ENCODE assay signal across 37 cellular contexts in the genomic region with DNA sequence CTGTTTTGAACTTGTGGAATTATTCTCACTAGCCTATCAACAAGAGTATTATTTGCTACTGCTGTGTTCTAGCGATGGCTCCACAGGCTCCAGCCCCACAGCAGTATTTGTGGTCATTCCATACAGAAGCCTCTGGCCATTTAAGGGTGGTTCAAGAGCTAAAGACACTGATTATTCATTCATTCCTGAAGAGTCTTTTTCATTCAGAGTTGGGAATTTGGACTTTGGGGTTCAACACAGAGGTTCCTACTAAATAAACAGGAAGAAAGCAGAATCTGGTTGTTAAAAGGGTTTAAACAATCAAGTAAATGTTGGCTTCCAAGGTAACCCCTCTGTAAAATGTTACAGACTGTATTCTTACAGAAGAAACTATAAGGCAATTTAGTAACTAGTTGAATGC. TPM values are rescaled to one million over a fixed set of nuclear protein-coding genes. Genes with fewer than 3 reads are reported as not detected.
DNase-seq lines count a peak whose midpoint lies in the region; ATAC-seq, FAIRE-seq and TF ChIP-seq lines count a peak whose summit lies in the region.
"Had no signal": no experiment of that assay in that cellular context is flagged by ENCODE, and none has a peak within 500 bp of the region (broad histone marks: within the 10 kb centered on the region; RNA-seq: fewer than 3 reads in every experiment).

No MANE protein-coding gene starts in this region.

- ATAC-seq in HepG2 (peak; percentile 80), right lobe of liver (no peak)
- ATAC-seq: A549; CD8-positive, alpha-beta T cell had no signal

- peaks cover 62% of the 10 kb centered on the region for H3K4me1 ChIP-seq in HepG2 (ENCODE audit: insufficient read depth, low read length)
- H3K4me1 ChIP-seq in right lobe of liver, result no peaks in the 10 kb centered on the region
- no peaks in the 10 kb centered on the region for H3K4me1 ChIP-seq in astrocyte (ENCODE audit: insufficient read depth, low read length)
- peaks cover 2 to 19% (median 10%) of the 10 kb centered on the region in 4 donors for H3K4me1 ChIP-seq in liver (ENCODE audit: control insufficient read depth in 4 of 4, insufficient read depth in 4 of 4, low read length in 3 of 4)
- H3K4me1 ChIP-seq in OCI-LY7 (ENCODE audit: insufficient read depth, low read length, poor library complexity, severe bottlenecking), result peaks cover 16% of the 10 kb centered on the region
- H3K4me1 ChIP-seq: BE2C had no signal

- no peaks in the 10 kb centered on the region for H3K9me3 Mint-ChIP-seq in astrocyte (ENCODE audit: unreplicated experiment)
- no peaks in the 10 kb centered on the region for H3K9me3 Mint-ChIP-seq in neural crest cell
- H3K9me3 Mint-ChIP-seq: CD4-positive, alpha-beta memory T cell; CD4-positive, alpha-beta T cell; CD4-positive, CD25-positive, alpha-beta regulatory T cell; CD8-positive, alpha-beta memory T cell; CD8-positive, alpha-beta T cell had no signal

- DNase-seq in HepG2 (ENCODE audit: low spot score) (peak; percentile 95), right lobe of liver (no peak), astrocyte (ENCODE audit: low read depth) (no peak), neural crest cell (ENCODE audit: low read depth, low spot score) (no peak), OCI-LY7 (ENCODE audit: low spot score) (no peak), NCI-H1436 (lab: John Stamatoyannopoulos, UW) (no peak), germinal center (ENCODE audit: low spot score) (no peak)
- DNase-seq: 8988T; ACHN; AML-193; BE2C; C1 segment of cervical spinal cord; Caco-2; Calu3; CD4-positive, alpha-beta memory T cell; CD4-positive, alpha-beta T cell; CD4-positive, CD25-positive, alpha-beta regulatory T cell; CD8-positive, alpha-beta memory T cell; CD8-positive, alpha-beta T cell; COR-L47; DMS 273 treated with DMSO at 0.1 percent for 48 hours; DMS153; DMS53; DMS79; DMS79 treated with DMSO at 0.1 percent for 48 hours; DND-41; EL had no signal

- H3K4me2 ChIP-seq in HepG2 (ENCODE audit: low read depth, low read length) (peak overlapping the region; percentile 55), astrocyte (ENCODE audit: low read length) (no peak overlapping the region), OCI-LY7 (ENCODE audit: low read length) (no peak overlapping the region)
- H3K4me2 ChIP-seq: A549; BLaER1; BLaER1 treated with 17β-estradiol and CSF1 and Interleukin-3, amounts not matched to agents 10 nM and 100 nM had no signal

- H3K9me3 ChIP-seq in HepG2 (ENCODE audit: low read length) (no peaks in the 10 kb centered on the region), right lobe of liver (no peaks in the 10 kb centered on the region), astrocyte (ENCODE audit: insufficient read depth, low read depth, low read length) (no peaks in the 10 kb centered on the region), liver (ENCODE audit: control insufficient read depth in 4 of 4, low read length in 3 of 4) (no peaks in the 10 kb centered on the region), OCI-LY7 (ENCODE audit: low read length) (no peaks in the 10 kb centered on the region)
- H3K9me3 ChIP-seq: A549, BE2C, BLaER1, Caco-2 had no signal

- POLR2A ChIA-PET in HepG2 (lab: Yijun Ruan, JAX), result interaction anchor here (1.0 to 1.2 kb wide), 3 partner anchors 12 to 121 kb away, joined by 3 to 5 read pairs (median 3); no protein-coding TSS in a partner anchor
- POLR2A ChIA-PET in OCI-LY7 (lab: Charles Lee), result no interaction called here

- TF ChIP-seq CTCF in HepG2 (CRISPR knock-in tag; IDR thresholded peaks at IDR 0.05) (no peak), right lobe of liver (IDR thresholded peaks at IDR 0.05) (no peak), astrocyte (IDR thresholded peaks at IDR 0.05; ENCODE audit: insufficient read depth, low read depth, low read length) (no peak), liver (IDR thresholded peaks at IDR 0.05; ENCODE audit: low read depth, low read length, missing input control) (no peak), neural crest cell (conservative IDR thresholded peaks at IDR 0.05) (no peak), OCI-LY7 (conservative IDR thresholded peaks at IDR 0.05; ENCODE audit: low read length) (no peak)

- no peak overlapping the region for H3K27ac Mint-ChIP-seq in astrocyte (ENCODE audit: unreplicated experiment)
- H3K27ac Mint-ChIP-seq in neural crest cell (ENCODE audit: unreplicated experiment), result no peak overlapping the region
- H3K27ac Mint-ChIP-seq: B cell; CD14-positive monocyte; CD4-positive, alpha-beta memory T cell; CD4-positive, alpha-beta T cell; CD4-positive, CD25-positive, alpha-beta regulatory T cell; CD8-positive, alpha-beta memory T cell; CD8-positive, alpha-beta T cell had no signal

- BruUV-seq in HepG2 (replicated peaks; lab: Mats Ljungman, UMichigan), result no TSS peak
- BruUV-seq in OCI-LY7 (replicated peaks; lab: Mats Ljungman, UMichigan), result no TSS peak

- H3K9ac ChIP-seq in HepG2 (ENCODE audit: insufficient read depth, low read depth, low read length) (peak overlapping the region; percentile 49), astrocyte (ENCODE audit: low read length) (no peak overlapping the region), liver (ENCODE audit: low read depth in 1 of 2, low read length in 2 of 2) (no peak overlapping the region)
- H3K9ac ChIP-seq: BLaER1; BLaER1 treated with 17β-estradiol and CSF1 and Interleukin-3, amounts not matched to agents 10 nM and 100 nM had no signal

- H3K79me2 ChIP-seq in HepG2 (ENCODE audit: insufficient read depth, low read length) (peaks cover 18% of the 10 kb centered on the region), astrocyte (ENCODE audit: insufficient read depth, low read length) (no peaks in the 10 kb centered on the region), OCI-LY7 (ENCODE audit: insufficient read depth, low read depth, low read length) (peaks cover 6% of the 10 kb centered on the region)

- intact Hi-C loops in HepG2 (cut with micrococcal nuclease; ENCODE audit: unreplicated experiment), result loop anchor here (1.0 to 5.0 kb wide), 2 partner anchors 97 to 119 kb away; no protein-coding TSS in a partner anchor
- intact Hi-C loops in right lobe of liver (cut with DNase I), result no loop called here
- intact Hi-C loops in OCI-LY7 (cut with micrococcal nuclease; ENCODE audit: unreplicated experiment), result loop anchor here (10.0 kb wide), 1 partner anchor 122 kb away; no protein-coding TSS in a partner anchor

- CTCF ChIA-PET in HepG2 (lab: Yijun Ruan, JAX; ENCODE audit: low intra/inter-chr PET ratio, low total read pairs), result no interaction called here
- CTCF ChIA-PET in OCI-LY7 (lab: Charles Lee; ENCODE audit: unreplicated experiment), result no interaction called here

- 0% methylated on average over 1 of the region's 1 CpG for WGBS in HepG2 (ENCODE audit: low lambda C conversion rate)
- WGBS in right lobe of liver (ENCODE audit: insufficient coverage, low coverage, low lambda C conversion rate, missing lambda C conversion rate), result 42% methylated on average over 1 of the region's 1 CpG
- WGBS in liver, result 53% methylated on average over 1 of the region's 1 CpG

- H3K27me3 Mint-ChIP-seq in astrocyte (ENCODE audit: low read depth, unreplicated experiment), result peaks cover 7% of the 10 kb centered on the region
- H3K27me3 Mint-ChIP-seq in neural crest cell (ENCODE audit: low read depth), result peaks cover 25% of the 10 kb centered on the region
- H3K27me3 Mint-ChIP-seq: B cell; CD4-positive, alpha-beta T cell had no signal

- H3K27ac ChIP-seq in HepG2 (ENCODE audit: extremely low read length, insufficient read depth, low read length) (peak overlapping the region; percentile 82), right lobe of liver (peak overlapping the region in 1 of 3 donors; percentile 38), astrocyte (ENCODE audit: low read depth, low read length) (no peak overlapping the region), liver (ENCODE audit: low read depth in 1 of 2, low read length in 2 of 2) (no peak overlapping the region), OCI-LY7 (ENCODE audit: low read depth, low read length, poor library complexity, severe bottlenecking) (no peak overlapping the region)
- H3K27ac ChIP-seq: 22Rv1; A549; BLaER1; BLaER1 treated with 17β-estradiol and CSF1 and Interleukin-3, amounts not matched to agents 10 nM and 100 nM; C4-2B had no signal

- H4K20me1 ChIP-seq in HepG2 (ENCODE audit: insufficient read depth, low read length) (no peaks in the 10 kb centered on the region), astrocyte (ENCODE audit: insufficient read depth, low read length) (no peaks in the 10 kb centered on the region), OCI-LY7 (ENCODE audit: insufficient read depth, low read length) (no peaks in the 10 kb centered on the region)

- no peaks in the 10 kb centered on the region for H3K4me1 Mint-ChIP-seq in astrocyte (ENCODE audit: low read depth, unreplicated experiment)
- H3K4me1 Mint-ChIP-seq in neural crest cell, result peaks cover 60% of the 10 kb centered on the region

- no peak overlapping the region; a peak in 1 of 6 replicates for H3K4me3 ChIP-seq in HepG2 (replicated peaks in 1 of 3; ENCODE audit: insufficient read depth in 1 of 3, low read depth in 2 of 3, low read length in 3 of 3)
- no peak overlapping the region for H3K4me3 ChIP-seq in right lobe of liver
- no peak overlapping the region for H3K4me3 ChIP-seq in astrocyte (ENCODE audit: insufficient read depth, low read depth, low read length)
- H3K4me3 ChIP-seq in liver (ENCODE audit: low read depth in 1 of 3, low read length in 3 of 3), result no peak overlapping the region
- H3K4me3 ChIP-seq in OCI-LY7 (ENCODE audit: low read depth, low read length, poor library complexity, severe bottlenecking), result no peak overlapping the region
- H3K4me3 ChIP-seq: A549; BLaER1; BLaER1 treated with 17β-estradiol and CSF1 and Interleukin-3, amounts not matched to agents 10 nM and 100 nM had no signal

- H2AFZ ChIP-seq in HepG2 (ENCODE audit: low read length) (no peak overlapping the region), astrocyte (ENCODE audit: low read depth, low read length) (no peak overlapping the region), OCI-LY7 (ENCODE audit: low read length) (no peak overlapping the region)

- no peaks in the 10 kb centered on the region for H3K9me2 ChIP-seq in OCI-LY7 (ENCODE audit: insufficient read depth, low read length)

- peak; percentile 77 for FAIRE-seq in HepG2 (lab: Jason Lieb, UNC)
- FAIRE-seq in astrocyte (lab: Jason Lieb, UNC), result peak; percentile 17
- FAIRE-seq: A204.1, D721Med had no signal

- peak in 1 of 2 experiments; percentile 94; a peak in 2 of 4 replicates for TF ChIP-seq EP300 in HepG2 (IDR thresholded peaks at IDR 0.05; ENCODE audit: low read depth in 2 of 2, low read length in 2 of 2)
- TF ChIP-seq EP300 in HepG2 (CRISPR knock-in tag; IDR thresholded peaks at IDR 0.05; ENCODE audit: borderline replicate concordance), result peak; percentile 61; the same call in 1 of the 2 replicates

- H3K4me3 Mint-ChIP-seq in astrocyte (ENCODE audit: unreplicated experiment), result no peak overlapping the region
- peak overlapping the region; percentile 38 for H3K4me3 Mint-ChIP-seq in neural crest cell
- H3K4me3 Mint-ChIP-seq: B cell; CD14-positive monocyte; CD4-positive, alpha-beta memory T cell; CD4-positive, alpha-beta T cell; CD4-positive, CD25-positive, alpha-beta regulatory T cell; CD8-positive, alpha-beta memory T cell; CD8-positive, alpha-beta T cell had no signal

- TF ChIP-seq POLR2A in HepG2 (IDR thresholded peaks at IDR 0.05; ENCODE audit: insufficient read depth in 1 of 2, low read depth in 2 of 2, low read length in 2 of 2) (no peak), right lobe of liver (IDR thresholded peaks at IDR 0.05) (no peak)

- no peaks in the 10 kb centered on the region for H3K36me3 ChIP-seq in HepG2 (replicated peaks in 1 of 2; ENCODE audit: control insufficient read depth in 1 of 2, insufficient read depth in 2 of 2, low read length in 2 of 2)
- H3K36me3 ChIP-seq in right lobe of liver, result no peaks in the 10 kb centered on the region
- no peaks in the 10 kb centered on the region for H3K36me3 ChIP-seq in astrocyte (ENCODE audit: insufficient read depth, low read length)
- no peaks in the 10 kb centered on the region for H3K36me3 ChIP-seq in liver (ENCODE audit: control insufficient read depth in 4 of 4, insufficient read depth in 3 of 4, low read depth in 1 of 4, low read length in 3 of 4)
- H3K36me3 ChIP-seq in OCI-LY7 (ENCODE audit: insufficient read depth, low read length), result no peaks in the 10 kb centered on the region
- H3K36me3 ChIP-seq: BE2C; BLaER1; BLaER1 treated with 17β-estradiol and CSF1 and Interleukin-3, amounts not matched to agents 10 nM and 100 nM had no signal

- TF ChIP-seq RAD21 in HepG2 (CRISPR knock-in tag; IDR thresholded peaks at IDR 0.05) (no peak), liver (IDR thresholded peaks at IDR 0.05) (peak in 1 of 2 donors; percentile 12)

- in situ Hi-C loops in HepG2 (cut with HindIII; ENCODE audit: extremely low pct_ligation_motif_present, low pct_unique_long_range_greater_than_20kb), result loop anchor here (5.0 kb wide), 1 partner anchor 99 kb away; no protein-coding TSS in a partner anchor

- no peaks in the 10 kb centered on the region for H3K36me3 Mint-ChIP-seq in astrocyte (ENCODE audit: low read depth, unreplicated experiment)
- no peaks in the 10 kb centered on the region for H3K36me3 Mint-ChIP-seq in neural crest cell (ENCODE audit: low read depth)
- H3K36me3 Mint-ChIP-seq: CD14-positive monocyte; CD4-positive, CD25-positive, alpha-beta regulatory T cell had no signal

- H3K27me3 ChIP-seq in HepG2 (ENCODE audit: control insufficient read depth in 1 of 2, insufficient read depth in 2 of 2, low read length in 2 of 2) (no peaks in the 10 kb centered on the region), right lobe of liver (no peaks in the 10 kb centered on the region), astrocyte (ENCODE audit: insufficient read depth, low read length) (peaks cover 3% of the 10 kb centered on the region), liver (ENCODE audit: control insufficient read depth in 4 of 4, insufficient read depth in 4 of 4, low read length in 3 of 4) (no peaks in the 10 kb centered on the region)

RNA-seq across cellular contexts. Expression of gene MBNL3, which starts 4.3 kb away (rescaled TPM):
- total RNA-seq in HepG2 (2016; rRNA removed; fragmentation: Illumina TruSeq; extraction: Trizol) (155 and 367 TPM in 2 replicates), right lobe of liver (100 to 1,000 TPM in 2 of 6 experiments, 10 to 100 TPM in 4; 53.3 to 164 (median 84.6) TPM), astrocyte (3.5 and 4.1 TPM in 2 replicates), liver (100 to 1,000 TPM; 104 to 149 TPM), neural crest cell (21.0 and 21.8 TPM in 2 replicates), OCI-LY7 (2022) (73.9 and 86.6 TPM in 2 replicates)
- 13.3 and 14.6 TPM in 2 replicates for total RNA-seq in HepG2 (2016; cell fraction: cytosol; rRNA removed; fragmentation: Illumina TruSeq; extraction: Trizol; ENCODE audit: low read depth)
- total RNA-seq in HepG2 (2016; cell fraction: insoluble cytoplasmic fraction; rRNA removed; fragmentation: Illumina TruSeq; extraction: Trizol), result 151 and 343 TPM in 2 replicates
- 51.3 and 60.6 TPM in 2 replicates for total RNA-seq in HepG2 (2016; cell fraction: membrane; rRNA removed; fragmentation: Illumina TruSeq; extraction: Trizol)
- 147 and 156 TPM in 2 replicates for total RNA-seq in HepG2 (2016; cell fraction: nucleus; rRNA removed; fragmentation: Illumina TruSeq; extraction: Trizol)
- polyA plus RNA-seq in HepG2 (2011; rRNA removed) (184 and 257 TPM in 2 replicates), liver (10 to 100 TPM; 20.6 to 60.3 TPM)
- polyA plus RNA-seq in HepG2 (2011; cell fraction: cytosol; rRNA removed), result 176 and 180 TPM in 2 replicates
- polyA plus RNA-seq in HepG2 (2011; cell fraction: nucleus; rRNA removed), result 79.2 and 90.5 TPM in 2 replicates
- polyA plus RNA-seq in HepG2 (2012), result 89.3 and 124 TPM in 2 replicates
- 13.4 and 13.7 TPM in 2 replicates for polyA plus RNA-seq in HepG2 (2016; cell fraction: cytosol; fragmentation: Illumina TruSeq; extraction: Trizol; ENCODE audit: low read depth)
- 152 and 158 TPM in 2 replicates for polyA plus RNA-seq in HepG2 (2016; cell fraction: insoluble cytoplasmic fraction; fragmentation: Illumina TruSeq; extraction: Trizol; ENCODE audit: low read depth)
- 28.6 and 30.8 TPM in 2 replicates for polyA plus RNA-seq in HepG2 (2016; cell fraction: membrane; fragmentation: Illumina TruSeq; extraction: Trizol; ENCODE audit: low read depth)
- polyA plus RNA-seq in HepG2 (2016; cell fraction: nucleus; fragmentation: Illumina TruSeq; extraction: Trizol; ENCODE audit: insufficient read depth, low read depth), result 118 and 129 TPM in 2 replicates
- 456 and 893 TPM in 2 replicates for polyA minus RNA-seq in HepG2 (2011; rRNA and poly(A)+ RNA removed; ENCODE audit: low replicate concordance)
- polyA minus RNA-seq in HepG2 (2011; cell fraction: cytosol; rRNA and poly(A)+ RNA removed), result 213 and 216 TPM in 2 replicates
- polyA minus RNA-seq in HepG2 (2011; cell fraction: nucleus; rRNA and poly(A)+ RNA removed), result 149 and 164 TPM in 2 replicates
- 31.4 and 39.4 TPM in 2 replicates for total RNA-seq in OCI-LY7 (2014; rRNA removed; shearing (Covaris generic))
- polyA plus RNA-seq: A549 had no signal

Comparison
In these comparisons a context has a peak if more than half of its experiments do, and no peak if none do; other contexts are left out.
1. intact Hi-C loops: an anchor here in HepG2 (1.0 to 5.0 kb wide) and OCI-LY7 (10.0 kb wide); none called in right lobe of liver.